ENCODE assay signal across 1 cellular context in the genomic region with DNA sequence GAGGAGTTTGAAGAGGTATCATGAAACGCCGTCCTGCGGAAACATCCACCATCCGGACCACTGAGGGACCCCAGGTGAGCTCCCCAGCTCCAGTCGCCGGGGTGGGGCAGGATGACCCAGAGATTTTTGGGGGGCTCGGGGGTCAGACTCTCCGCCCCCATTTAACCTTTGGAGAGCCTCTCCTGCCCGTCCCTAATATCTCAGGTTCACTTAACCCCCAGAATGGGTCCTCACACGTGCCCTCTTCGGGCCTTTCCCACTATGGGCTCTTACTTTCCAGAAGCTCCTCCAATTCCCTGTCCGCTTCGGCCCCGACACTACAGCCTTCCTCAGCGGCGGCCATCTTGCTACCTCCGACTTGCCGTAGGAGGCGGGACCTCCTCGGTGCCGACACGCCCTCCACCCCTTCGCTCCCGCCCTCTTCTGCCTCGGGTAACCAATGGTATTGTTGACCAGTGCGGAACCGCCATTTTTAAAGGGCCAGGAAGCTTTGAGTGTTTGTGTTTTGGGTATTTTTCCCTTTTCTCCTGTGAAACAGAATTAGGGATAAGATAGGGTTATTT.
TF ChIP-seq lines count a peak whose summit lies in the region.

Gene PEX19, minus strand, starts transcription at position 352 of the 563 bp plus-strand sequence. Its CDS starts 9 bp downstream, at position 343.

TF ChIP-seq in HepG2, 621 proteins besides CTCF, POLR2A, EP300 and RAD21 (continued from another document and continues in another):
- TF ChIP-seq, protein P1, sequence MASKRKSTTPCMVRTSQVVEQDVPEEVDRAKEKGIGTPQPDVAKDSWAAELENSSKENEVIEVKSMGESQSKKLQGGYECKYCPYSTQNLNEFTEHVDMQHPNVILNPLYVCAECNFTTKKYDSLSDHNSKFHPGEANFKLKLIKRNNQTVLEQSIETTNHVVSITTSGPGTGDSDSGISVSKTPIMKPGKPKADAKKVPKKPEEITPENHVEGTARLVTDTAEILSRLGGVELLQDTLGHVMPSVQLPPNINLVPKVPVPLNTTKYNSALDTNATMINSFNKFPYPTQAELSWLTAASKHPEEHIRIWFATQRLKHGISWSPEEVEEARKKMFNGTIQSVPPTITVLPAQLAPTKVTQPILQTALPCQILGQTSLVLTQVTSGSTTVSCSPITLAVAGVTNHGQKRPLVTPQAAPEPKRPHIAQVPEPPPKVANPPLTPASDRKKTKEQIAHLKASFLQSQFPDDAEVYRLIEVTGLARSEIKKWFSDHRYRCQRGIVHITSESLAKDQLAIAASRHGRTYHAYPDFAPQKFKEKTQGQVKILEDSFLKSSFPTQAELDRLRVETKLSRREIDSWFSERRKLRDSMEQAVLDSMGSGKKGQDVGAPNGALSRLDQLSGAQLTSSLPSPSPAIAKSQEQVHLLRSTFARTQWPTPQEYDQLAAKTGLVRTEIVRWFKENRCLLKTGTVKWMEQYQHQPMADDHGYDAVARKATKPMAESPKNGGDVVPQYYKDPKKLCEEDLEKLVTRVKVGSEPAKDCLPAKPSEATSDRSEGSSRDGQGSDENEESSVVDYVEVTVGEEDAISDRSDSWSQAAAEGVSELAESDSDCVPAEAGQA (IDR thresholded peaks at IDR 0.05; ENCODE audit: low read depth), result 0 out of 2 replicates have a peak, but pooled peaks have one; percentile 59
- TF ChIP-seq, protein P1 (CRISPR knock-in tag; IDR thresholded peaks at IDR 0.05; ENCODE audit: borderline replicate concordance), result no peak
- TF ChIP-seq, protein P2, sequence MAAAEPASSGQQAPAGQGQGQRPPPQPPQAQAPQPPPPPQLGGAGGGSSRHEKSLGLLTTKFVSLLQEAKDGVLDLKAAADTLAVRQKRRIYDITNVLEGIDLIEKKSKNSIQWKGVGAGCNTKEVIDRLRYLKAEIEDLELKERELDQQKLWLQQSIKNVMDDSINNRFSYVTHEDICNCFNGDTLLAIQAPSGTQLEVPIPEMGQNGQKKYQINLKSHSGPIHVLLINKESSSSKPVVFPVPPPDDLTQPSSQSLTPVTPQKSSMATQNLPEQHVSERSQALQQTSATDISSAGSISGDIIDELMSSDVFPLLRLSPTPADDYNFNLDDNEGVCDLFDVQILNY (CRISPR knock-in tag; conservative IDR thresholded peaks at IDR 0.05), result peak; percentile 96
- peak in 1 of 2 experiments; percentile 79; a peak in 2 of 4 replicates for TF ChIP-seq KLF16 (CRISPR knock-in tag; IDR thresholded peaks at IDR 0.05)
- TF ChIP-seq, protein P3, sequence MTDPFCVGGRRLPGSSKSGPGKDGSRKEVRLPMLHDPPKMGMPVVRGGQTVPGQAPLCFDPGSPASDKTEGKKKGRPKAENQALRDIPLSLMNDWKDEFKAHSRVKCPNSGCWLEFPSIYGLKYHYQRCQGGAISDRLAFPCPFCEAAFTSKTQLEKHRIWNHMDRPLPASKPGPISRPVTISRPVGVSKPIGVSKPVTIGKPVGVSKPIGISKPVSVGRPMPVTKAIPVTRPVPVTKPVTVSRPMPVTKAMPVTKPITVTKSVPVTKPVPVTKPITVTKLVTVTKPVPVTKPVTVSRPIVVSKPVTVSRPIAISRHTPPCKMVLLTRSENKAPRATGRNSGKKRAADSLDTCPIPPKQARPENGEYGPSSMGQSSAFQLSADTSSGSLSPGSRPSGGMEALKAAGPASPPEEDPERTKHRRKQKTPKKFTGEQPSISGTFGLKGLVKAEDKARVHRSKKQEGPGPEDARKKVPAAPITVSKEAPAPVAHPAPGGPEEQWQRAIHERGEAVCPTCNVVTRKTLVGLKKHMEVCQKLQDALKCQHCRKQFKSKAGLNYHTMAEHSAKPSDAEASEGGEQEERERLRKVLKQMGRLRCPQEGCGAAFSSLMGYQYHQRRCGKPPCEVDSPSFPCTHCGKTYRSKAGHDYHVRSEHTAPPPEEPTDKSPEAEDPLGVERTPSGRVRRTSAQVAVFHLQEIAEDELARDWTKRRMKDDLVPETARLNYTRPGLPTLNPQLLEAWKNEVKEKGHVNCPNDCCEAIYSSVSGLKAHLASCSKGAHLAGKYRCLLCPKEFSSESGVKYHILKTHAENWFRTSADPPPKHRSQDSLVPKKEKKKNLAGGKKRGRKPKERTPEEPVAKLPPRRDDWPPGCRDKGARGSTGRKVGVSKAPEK (CRISPR knock-in tag; IDR thresholded peaks at IDR 0.05; ENCODE audit: borderline replicate concordance), result 0 out of 2 replicates have a peak, but pooled peaks have one; percentile 47
- TF ChIP-seq ZNF552 (CRISPR knock-in tag; IDR thresholded peaks at IDR 0.05; ENCODE audit: borderline replicate concordance), result no peak
- no peak for TF ChIP-seq ZNF326 (CRISPR knock-in tag; IDR thresholded peaks at IDR 0.05; ENCODE audit: borderline replicate concordance)
- no peak for TF ChIP-seq TCF12 (IDR thresholded peaks at IDR 0.05)
- TF ChIP-seq TCF12 (CRISPR knock-in tag; IDR thresholded peaks at IDR 0.05), result no peak
- TF ChIP-seq SRY (CRISPR knock-in tag; IDR thresholded peaks at IDR 0.05), result 0 out of 2 replicates have a peak, but pooled peaks have one; percentile 37
- no peak for TF ChIP-seq ZNF883 (CRISPR knock-in tag; IDR thresholded peaks at IDR 0.05; ENCODE audit: not compliant biosample characterization)
- no peak for TF ChIP-seq SMYD3 (CRISPR knock-in tag; IDR thresholded peaks at IDR 0.05)
- TF ChIP-seq, protein P4, sequence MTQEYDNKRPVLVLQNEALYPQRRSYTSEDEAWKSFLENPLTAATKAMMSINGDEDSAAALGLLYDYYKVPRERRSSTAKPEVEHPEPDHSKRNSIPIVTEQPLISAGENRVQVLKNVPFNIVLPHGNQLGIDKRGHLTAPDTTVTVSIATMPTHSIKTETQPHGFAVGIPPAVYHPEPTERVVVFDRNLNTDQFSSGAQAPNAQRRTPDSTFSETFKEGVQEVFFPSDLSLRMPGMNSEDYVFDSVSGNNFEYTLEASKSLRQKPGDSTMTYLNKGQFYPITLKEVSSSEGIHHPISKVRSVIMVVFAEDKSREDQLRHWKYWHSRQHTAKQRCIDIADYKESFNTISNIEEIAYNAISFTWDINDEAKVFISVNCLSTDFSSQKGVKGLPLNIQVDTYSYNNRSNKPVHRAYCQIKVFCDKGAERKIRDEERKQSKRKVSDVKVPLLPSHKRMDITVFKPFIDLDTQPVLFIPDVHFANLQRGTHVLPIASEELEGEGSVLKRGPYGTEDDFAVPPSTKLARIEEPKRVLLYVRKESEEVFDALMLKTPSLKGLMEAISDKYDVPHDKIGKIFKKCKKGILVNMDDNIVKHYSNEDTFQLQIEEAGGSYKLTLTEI (CRISPR knock-in tag; conservative IDR thresholded peaks at IDR 0.05), result no peak
- no peak for TF ChIP-seq ZNF777 (CRISPR knock-in tag; IDR thresholded peaks at IDR 0.05)
- TF ChIP-seq RBM39 (IDR thresholded peaks at IDR 0.05; ENCODE audit: low read depth, low read length, poor library complexity, severe bottlenecking), result no peak
- TF ChIP-seq ZMAT5 (CRISPR knock-in tag; IDR thresholded peaks at IDR 0.05; ENCODE audit: borderline replicate concordance, low read depth), result no peak
- no peak for TF ChIP-seq HNRNPK (IDR thresholded peaks at IDR 0.05; ENCODE audit: low read depth, low read length, poor library complexity, severe bottlenecking)
- peak; percentile 47 for TF ChIP-seq ATF1 (CRISPR knock-in tag; IDR thresholded peaks at IDR 0.05)
- no peak for TF ChIP-seq ZNF709 (CRISPR knock-in tag; IDR thresholded peaks at IDR 0.05)
- TF ChIP-seq ZBTB20 (CRISPR knock-in tag; IDR thresholded peaks at IDR 0.05; ENCODE audit: borderline replicate concordance, low read depth), result 0 out of 2 replicates have a peak, but pooled peaks have one; percentile 21
- no peak; a peak in 1 of 4 replicates for TF ChIP-seq REST (IDR thresholded peaks at IDR 0.05; ENCODE audit: borderline replicate concordance in 1 of 2, low read depth in 1 of 2, low read length in 2 of 2)
- TF ChIP-seq ZC3H4 (CRISPR knock-in tag; IDR thresholded peaks at IDR 0.05; ENCODE audit: borderline replicate concordance), result no peak
- no peak for TF ChIP-seq HCFC1 (IDR thresholded peaks at IDR 0.05; ENCODE audit: low read depth, low read length)
- peak; percentile 79; the same call in 1 of the 2 replicates for TF ChIP-seq HBP1 (CRISPR knock-in tag; IDR thresholded peaks at IDR 0.05; ENCODE audit: low read depth)
- peak; percentile 40; the same call in 1 of the 2 replicates for TF ChIP-seq MIER2 (CRISPR knock-in tag; IDR thresholded peaks at IDR 0.05)
- no peak for TF ChIP-seq ZNF703 (CRISPR knock-in tag; IDR thresholded peaks at IDR 0.05; ENCODE audit: borderline replicate concordance)
- TF ChIP-seq NFYC (CRISPR knock-in tag; IDR thresholded peaks at IDR 0.05), result peak; percentile 91
- TF ChIP-seq ZNF614 (CRISPR knock-in tag; IDR thresholded peaks at IDR 0.05; ENCODE audit: borderline replicate concordance), result no peak; the same call in 1 of the 2 replicates
- TF ChIP-seq JUN (CRISPR knock-in tag; IDR thresholded peaks at IDR 0.05), result no peak
- TF ChIP-seq, protein P5, sequence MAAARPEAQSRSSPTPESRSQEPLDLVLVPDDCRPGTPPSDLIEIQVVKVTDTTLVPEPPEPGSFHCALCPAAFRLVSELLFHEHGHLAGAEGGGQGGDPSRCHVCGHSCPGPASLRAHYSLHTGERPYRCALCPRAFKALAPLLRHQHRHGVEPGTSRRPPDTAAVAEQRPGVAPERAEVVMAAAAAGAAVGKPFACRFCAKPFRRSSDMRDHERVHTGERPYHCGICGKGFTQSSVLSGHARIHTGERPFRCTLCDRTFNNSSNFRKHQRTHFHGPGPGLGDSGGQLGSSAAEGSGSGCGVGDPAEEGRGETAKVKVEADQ (CRISPR knock-in tag; IDR thresholded peaks at IDR 0.05; ENCODE audit: borderline replicate concordance), result no peak
- TF ChIP-seq ZNF580 (CRISPR knock-in tag; IDR thresholded peaks at IDR 0.05; ENCODE audit: borderline replicate concordance, low read depth), result no peak; the same call in 1 of the 2 replicates
- TF ChIP-seq ZNF75D (CRISPR knock-in tag; IDR thresholded peaks at IDR 0.05; ENCODE audit: borderline replicate concordance), result no peak
- TF ChIP-seq ZMYM4 (CRISPR knock-in tag; IDR thresholded peaks at IDR 0.05), result peak; percentile 88
- no peak for TF ChIP-seq CAMTA2 (CRISPR knock-in tag; IDR thresholded peaks at IDR 0.05; ENCODE audit: borderline replicate concordance)
- TF ChIP-seq ZNF510 (CRISPR knock-in tag; IDR thresholded peaks at IDR 0.05; ENCODE audit: low read depth), result 0 out of 2 replicates have a peak, but pooled peaks have one; percentile 40
- no peak for TF ChIP-seq ZNF564 (CRISPR knock-in tag; IDR thresholded peaks at IDR 0.05)
- TF ChIP-seq ZNF20 (CRISPR knock-in tag; IDR thresholded peaks at IDR 0.05), result no peak
